Comparison of ENCODE assay signal across 8 cellular contexts in genomic region chr6:136792945-136793289, GRCh38. TPM values are rescaled to one million over a fixed set of nuclear protein-coding genes. Genes with fewer than 3 reads are reported as not detected.
DNase-seq lines count a peak whose midpoint lies in the region; ATAC-seq and TF ChIP-seq lines count a peak whose summit lies in the region.

No MANE protein-coding gene starts in this region.

- intact Hi-C loops in lower lobe of right lung (cut with DNase I), result loop anchor here (10.0 kb wide), 1 partner anchor 148 kb away; no protein-coding TSS in a partner anchor

- H3K27ac ChIP-seq in C4-2B (peak overlapping the region; percentile 87), lower lobe of right lung (peak overlapping the region; percentile 98)

- peak overlapping the region; percentile 94 for H3K4me3 ChIP-seq in lower lobe of right lung

- TF ChIP-seq CTCF in C4-2B (conservative IDR thresholded peaks at IDR 0.05) (peak; percentile 83), lower lobe of right lung (IDR thresholded peaks at IDR 0.05) (peak; percentile 90)

- ATAC-seq in GM19328 (IDR thresholded peaks at IDR 0.05; ENCODE audit: unreplicated experiment) (peak; percentile 44), HG03460 (IDR thresholded peaks at IDR 0.05; ENCODE audit: unreplicated experiment) (peak; percentile 58), lower lobe of right lung (peak; percentile 93 to 95)

- H3K4me1 ChIP-seq in lower lobe of right lung, result peaks cover 29% of the 10 kb centered on the region

- H3K9me3 ChIP-seq in lower lobe of right lung, result no peaks in the 10 kb centered on the region

- DNase-seq in NCI-H748 (lab: John Stamatoyannopoulos, UW; ENCODE audit: unreplicated experiment), result peak; percentile 92
- DNase-seq in activated CD4-positive, alpha-beta T cell treated with anti-CD3 and anti-CD28 coated beads, Interleukin-2, amount 50 U/mL, for 48 hours, result peak; percentile 96 to 97
- DNase-seq in dermis microvascular lymphatic vessel endothelial cell (ENCODE audit: low read depth in 2 of 2), result peak; percentile 70 to 90
- peak; percentile 96 for DNase-seq in lower lobe of right lung
- DNase-seq in stimulated activated CD4-positive, alpha-beta T cell treated with anti-CD3 and anti-CD28 coated beads, TNF-alpha, amount 100 ng/mL, for 4 hours (ENCODE audit: low read depth in 3 of 3), result peak; percentile 91 to 95 (median 93)

- no peaks in the 10 kb centered on the region for H3K27me3 ChIP-seq in lower lobe of right lung (ENCODE audit: low read depth)

- no peaks in the 10 kb centered on the region for H3K36me3 ChIP-seq in lower lobe of right lung

RNA-seq across cellular contexts. Expression of gene MAP3K5, which starts 0.6 kb away (rescaled TPM):
- total RNA-seq in dermis microvascular lymphatic vessel endothelial cell (2.3 and 3.0 TPM in 2 replicates), lower lobe of right lung (32.0 TPM)

RNA-seq across cellular contexts. Expression of gene PEX7, which starts 29.5 kb away (rescaled TPM):
- total RNA-seq in dermis microvascular lymphatic vessel endothelial cell, result 4.1 and 5.1 TPM in 2 replicates
- 5.6 TPM for total RNA-seq in lower lobe of right lung

Comparison
In these comparisons a context has a peak if more than half of its experiments do, and no peak if none do; other contexts are left out.
1. Peak in every context shown above with its lines: DNase-seq, ATAC-seq, H3K4me3 ChIP-seq and H3K27ac ChIP-seq.
2. ATAC-seq: peak in every context shown above with its lines; median percentile 94 in lower lobe of right lung; 58 in HG03460; 44 in GM19328.